Comparison of ENCODE assay signal across 14 cellular contexts in the genomic region with DNA sequence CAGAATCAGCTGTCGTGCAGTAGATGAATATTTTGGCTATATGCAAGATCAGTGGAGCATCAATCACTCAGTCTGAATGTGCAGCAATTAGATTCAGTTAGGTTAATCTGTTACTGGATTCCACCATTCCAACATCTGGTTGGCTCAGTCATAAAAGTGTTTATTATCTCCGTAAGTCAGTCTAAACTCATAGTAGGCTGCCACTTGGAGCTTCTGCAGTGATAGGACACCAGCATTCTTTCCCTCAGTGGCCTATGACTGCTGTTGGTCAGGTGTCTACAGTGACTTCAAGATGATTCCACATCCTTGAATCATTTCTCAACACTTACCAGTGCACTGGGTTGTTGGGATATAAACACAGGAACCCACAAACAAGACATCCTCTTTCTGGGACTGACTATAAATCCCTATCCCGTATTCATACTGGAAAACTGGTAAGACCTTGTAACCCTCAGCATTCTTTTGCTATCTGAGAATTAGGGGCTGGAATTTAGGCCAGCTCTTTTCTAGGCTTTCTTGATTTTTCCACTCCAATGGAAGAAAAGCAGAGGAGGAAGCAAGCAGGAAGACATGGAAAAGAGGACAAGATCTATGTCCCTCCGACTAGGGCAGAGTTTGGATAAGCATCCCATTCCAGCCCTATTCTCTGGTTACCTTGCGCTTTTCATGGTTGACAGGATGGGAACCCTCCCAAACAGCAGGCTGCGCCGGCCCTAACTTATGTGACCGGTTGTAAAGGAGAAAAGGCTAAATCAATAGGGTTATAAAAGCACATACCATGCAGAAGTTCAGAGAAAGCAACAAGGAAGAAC.
DNase-seq lines count a peak whose midpoint lies in the region; TF ChIP-seq lines count a peak whose summit lies in the region.
"Had no signal": no experiment of that assay in that cellular context is flagged by ENCODE, and none has a peak within 500 bp of the region (broad histone marks: within the 10 kb centered on the region; RNA-seq: fewer than 3 reads in every experiment).

No MANE protein-coding gene starts in this region.

- no peak overlapping the region for H3K4ac ChIP-seq in mesendoderm (ENCODE audit: low read depth, low read length)

- no CpG with 5 or more reads among the region's 8 CpGs for WGBS in mesendoderm (ENCODE audit: extremely low coverage, insufficient coverage, low lambda C conversion rate)

- H3K36me3 ChIP-seq in GM06990 (ENCODE audit: control insufficient read depth, insufficient read depth, low read length) (no peaks in the 10 kb centered on the region), mesendoderm (ENCODE audit: control insufficient read depth, insufficient read depth, low read length) (no peaks in the 10 kb centered on the region)
- H3K36me3 ChIP-seq: HAP-1 had no signal

- no peak overlapping the region for H3K9ac ChIP-seq in mesendoderm (ENCODE audit: low read length)
- H3K9ac ChIP-seq: GM23248 had no signal

- H3K23ac ChIP-seq in mesendoderm (ENCODE audit: low read length) = no peak overlapping the region

- H3K79me1 ChIP-seq in mesendoderm (ENCODE audit: low read length) = no peaks in the 10 kb centered on the region

- no peak overlapping the region for H2BK15ac ChIP-seq in mesendoderm (replicated peaks; ENCODE audit: low read depth)

- no peak overlapping the region for H2AK5ac ChIP-seq in mesendoderm (ENCODE audit: low read length)

- DNase-seq in AG09309 (ENCODE audit: low read depth) (peak; percentile 49), GM06990 (ENCODE audit: extremely low read depth, insufficient read length) (peak; percentile 1), amniotic epithelial cell (ENCODE audit: low read depth) (peak; percentile 29), mesendoderm (no peak), D341Med (ENCODE audit: low spot score) (no peak), medulla oblongata (ENCODE audit: extremely low spot score) (no peak), NCI-H1105 treated with DMSO at 0.1 percent for 48 hours (lab: John Stamatoyannopoulos, UW) (no peak)
- no peak for DNase-seq in stimulated activated CD8-positive, alpha-beta memory T cell treated with anti-CD3 and anti-CD28 coated beads, Interleukin-4, amount 100 ng/mL, for 48 hours
- DNase-seq: CD8-positive, alpha-beta memory T cell; NCI-H187 had no signal

- no peak overlapping the region for H2BK5ac ChIP-seq in mesendoderm (ENCODE audit: low read length)

- H3K4me3 ChIP-seq in AG09309 (ENCODE audit: control insufficient read depth, low read depth, low read length) = no peak overlapping the region
- H3K4me3 ChIP-seq in GM06990 (replicated peaks; ENCODE audit: low read depth, low read length) = no peak overlapping the region
- no peak overlapping the region for H3K4me3 ChIP-seq in mesendoderm (ENCODE audit: low read length)
- H3K4me3 ChIP-seq: GM23248, HAP-1 had no signal

- H4K8ac ChIP-seq in mesendoderm (ENCODE audit: low read depth, low read length) = no peak overlapping the region

- no peak overlapping the region for H3K4me2 ChIP-seq in mesendoderm (ENCODE audit: low read length)

- H3K27ac ChIP-seq in mesendoderm (ENCODE audit: low read depth, low read length) = no peak overlapping the region
- H3K27ac ChIP-seq: 22Rv1, C4-2B, GM23248 had no signal

- peak overlapping the region; percentile 64 for H3K18ac ChIP-seq in mesendoderm (ENCODE audit: low read length)

- H3K56ac ChIP-seq in mesendoderm (ENCODE audit: low read length) = no peak overlapping the region

- no peaks in the 10 kb centered on the region for H3K79me2 ChIP-seq in mesendoderm (ENCODE audit: control insufficient read depth, insufficient read depth, low read length)

- TF ChIP-seq CTCF in AG09309 (IDR thresholded peaks at IDR 0.05; ENCODE audit: control insufficient read depth, insufficient read depth, low read depth, low read length, missing control alignments) (no peak), GM06990 (IDR thresholded peaks at IDR 0.05; ENCODE audit: insufficient read depth, low read length, poor library complexity, severe bottlenecking) (no peak)

- peaks cover 3% of the 10 kb centered on the region for H3K4me1 ChIP-seq in mesendoderm (ENCODE audit: control insufficient read depth, low read depth, low read length)
- H3K4me1 ChIP-seq: HAP-1 had no signal

- H2BK120ac ChIP-seq in mesendoderm (ENCODE audit: low read depth, low read length) = no peak overlapping the region

- H4K5ac ChIP-seq in mesendoderm (ENCODE audit: low read length) = no peak overlapping the region

- H3K27me3 ChIP-seq in GM06990 (replicated peaks; ENCODE audit: control insufficient read depth, insufficient read depth, low read length) (no peaks in the 10 kb centered on the region), mesendoderm (ENCODE audit: insufficient read depth, low read length, poor library complexity) (no peaks in the 10 kb centered on the region)

Comparison
In these comparisons a context has a peak if more than half of its experiments do, and no peak if none do; other contexts are left out.
1. DNase-seq: peak in AG09309 (single experiment), GM06990 (single experiment) and amniotic epithelial cell (single experiment); none in mesendoderm (single experiment), D341Med (single experiment), medulla oblongata (single experiment), stimulated activated CD8-positive, alpha-beta memory T cell treated with anti-CD3 and anti-CD28 coated beads, Interleukin-4, amount 100 ng/mL, for 48 hours (single experiment) and NCI-H1105 treated with DMSO at 0.1 percent for 48 hours (single experiment).